ENCODE assay signal across 10 cellular contexts in genomic region chr3:12810963-12811362, GRCh38. TPM values are rescaled to one million over a fixed set of nuclear protein-coding genes. Genes with fewer than 3 reads are reported as not detected.
DNase-seq lines count a peak whose midpoint lies in the region; ATAC-seq and TF ChIP-seq lines count a peak whose summit lies in the region.
"Had no signal": no experiment of that assay in that cellular context is flagged by ENCODE, and none has a peak within 500 bp of the region (broad histone marks: within the 10 kb centered on the region; RNA-seq: fewer than 3 reads in every experiment).

No MANE protein-coding gene starts in this region.

- H3K14ac ChIP-seq in neuronal stem cell (ENCODE audit: low read length) = no peak overlapping the region

- no peak overlapping the region for H3K4me2 ChIP-seq in neuronal stem cell (ENCODE audit: insufficient read depth, low read length, poor library complexity, severe bottlenecking)

- no peaks in the 10 kb centered on the region for H3K79me1 ChIP-seq in neuronal stem cell (ENCODE audit: low read depth, low read length)

- H4K8ac ChIP-seq in neuronal stem cell (ENCODE audit: low read depth, low read length) = no peak overlapping the region

- H3K4ac ChIP-seq in neuronal stem cell (ENCODE audit: low read length) = no peak overlapping the region

- H2BK12ac ChIP-seq in neuronal stem cell (ENCODE audit: low read length) = no peak overlapping the region

- peak overlapping the region in 6 of 7 donors; percentile 70 to 79 (median 75) for H3K4me3 Mint-ChIP-seq in CD8-positive, alpha-beta memory T cell
- H3K4me3 Mint-ChIP-seq in central memory CD8-positive, alpha-beta T cell = peak overlapping the region; percentile 32

- POLR2A ChIA-PET in CD8-positive, alpha-beta memory T cell (lab: Charles Lee) = interaction anchor here (1.7 to 3.2 kb wide), 2 partner anchors 15 to 30 kb away, joined by 10 to 23 read pairs; partner anchors contain the start of genes CAND2 and RPL32

- H2BK5ac ChIP-seq in neuronal stem cell (ENCODE audit: low read length) = no peak overlapping the region

- WGBS in neuronal stem cell (ENCODE audit: extremely low coverage in 2 of 2, insufficient read length in 2 of 2, insufficient replicate concordance in 1 of 2), 2 donors = no CpG with 5 or more reads among the region's 5 CpGs

- no peak overlapping the region for H3K27ac ChIP-seq in CD8-positive, alpha-beta memory T cell (ENCODE audit: low read depth, low read length)
- H3K27ac ChIP-seq in HUES6 (ENCODE audit: low read depth, low read length) = no peak overlapping the region
- H3K27ac ChIP-seq in neuronal stem cell (replicated peaks; ENCODE audit: low read length) = no peak overlapping the region

- peak overlapping the region in 7 of 8 donors; percentile 29 to 86 (median 80) for H3K27ac Mint-ChIP-seq in CD8-positive, alpha-beta memory T cell
- H3K27ac Mint-ChIP-seq in central memory CD8-positive, alpha-beta T cell (ENCODE audit: low read depth) = no peak overlapping the region

- peak overlapping the region; percentile 93 for H2AFZ ChIP-seq in neuronal stem cell (ENCODE audit: low read length)

- no peak for ATAC-seq in central memory CD8-positive, alpha-beta T cell (replicated peaks; ENCODE audit: extremely low read depth, poor library complexity, severe bottlenecking)
- ATAC-seq in GM18505 (IDR thresholded peaks at IDR 0.05; ENCODE audit: unreplicated experiment) = no peak

- DNase-seq in CD8-positive, alpha-beta memory T cell = no peak
- DNase-seq in central memory CD8-positive, alpha-beta T cell (ENCODE audit: low spot score in 2 of 2) = no peak
- no peak for DNase-seq in neuronal stem cell (ENCODE audit: low spot score)
- DNase-seq in NCI-H446 (lab: John Stamatoyannopoulos, UW) = no peak
- DNase-seq in A172 (ENCODE audit: low spot score) = no peak
- DNase-seq: GDM1 had no signal

- no peaks in the 10 kb centered on the region for H3K27me3 Mint-ChIP-seq in CD8-positive, alpha-beta memory T cell
- H3K27me3 Mint-ChIP-seq in central memory CD8-positive, alpha-beta T cell = no peaks in the 10 kb centered on the region

- H2AK5ac ChIP-seq in neuronal stem cell (ENCODE audit: low read depth, low read length) = no peak overlapping the region

- CTCF ChIA-PET in CD8-positive, alpha-beta memory T cell (lab: Charles Lee) = interaction anchor here (0.8 to 8.0 kb wide), 9 partner anchors 8 to 33 kb away, joined by 3 to 75 read pairs (median 19); partner anchors contain the start of genes CAND2 and RPL32

- H3K36me3 Mint-ChIP-seq in CD8-positive, alpha-beta memory T cell = no peaks in the 10 kb centered on the region
- H3K36me3 Mint-ChIP-seq in central memory CD8-positive, alpha-beta T cell (ENCODE audit: insufficient read depth) = no peaks in the 10 kb centered on the region

- no peak overlapping the region for H3K18ac ChIP-seq in neuronal stem cell (ENCODE audit: low read length)

- peak overlapping the region; percentile 16 for H2BK15ac ChIP-seq in neuronal stem cell (ENCODE audit: low read length)

- H3K36me3 ChIP-seq in CD8-positive, alpha-beta memory T cell (ENCODE audit: insufficient read depth, low read length) = no peaks in the 10 kb centered on the region
- H3K36me3 ChIP-seq in HUES6 (ENCODE audit: control insufficient read depth, insufficient read depth, low read length) (peaks cover 29% of the 10 kb centered on the region), neuronal stem cell (replicated peaks in 1 of 2; ENCODE audit: control insufficient read depth in 2 of 2, insufficient read depth in 2 of 2, low read length in 2 of 2) (peaks cover 2 to 15% of the 10 kb centered on the region in 2 donors)

- H3K9me3 Mint-ChIP-seq in CD8-positive, alpha-beta memory T cell = no peaks in the 10 kb centered on the region
- no peaks in the 10 kb centered on the region for H3K9me3 Mint-ChIP-seq in central memory CD8-positive, alpha-beta T cell

- peaks cover 10 to 14% (median 12%) of the 10 kb centered on the region in 3 donors for H3K4me1 Mint-ChIP-seq in CD8-positive, alpha-beta memory T cell
- H3K4me1 Mint-ChIP-seq in central memory CD8-positive, alpha-beta T cell = peaks cover 16% of the 10 kb centered on the region

- H2BK120ac ChIP-seq in neuronal stem cell (ENCODE audit: low read depth, low read length) = no peak overlapping the region

- peaks cover 6% of the 10 kb centered on the region for H3K4me1 ChIP-seq in CD8-positive, alpha-beta memory T cell (ENCODE audit: insufficient read depth, low read length)
- peaks cover 15% of the 10 kb centered on the region for H3K4me1 ChIP-seq in HUES6 (ENCODE audit: control insufficient read depth, insufficient read depth, low read length)
- peaks cover 4 to 6% of the 10 kb centered on the region in 2 donors for H3K4me1 ChIP-seq in neuronal stem cell (ENCODE audit: control insufficient read depth in 2 of 2, insufficient read depth in 1 of 2, low read depth in 1 of 2, low read length in 2 of 2)
- H3K4me1 ChIP-seq: HAP-1 had no signal

- no peaks in the 10 kb centered on the region for H3K27me3 ChIP-seq in CD8-positive, alpha-beta memory T cell (ENCODE audit: insufficient read depth, low read length, poor library complexity, severe bottlenecking)
- H3K27me3 ChIP-seq in HUES6 (ENCODE audit: control insufficient read depth, insufficient read depth, low read length) (no peaks in the 10 kb centered on the region), neuronal stem cell (ENCODE audit: control insufficient read depth in 3 of 3, insufficient read depth in 3 of 3, low read depth in 1 of 3, low read length in 3 of 3) (no peaks in the 10 kb centered on the region)

- no peak overlapping the region for H3K9ac ChIP-seq in HUES6 (ENCODE audit: low read length)
- peak overlapping the region; percentile 65 for H3K9ac ChIP-seq in neuronal stem cell (ENCODE audit: low read depth, low read length, poor library complexity)

- no peak overlapping the region for H3K4me3 ChIP-seq in CD8-positive, alpha-beta memory T cell (ENCODE audit: low read length)
- H3K4me3 ChIP-seq in HUES6 (ENCODE audit: low read depth, low read length) (peak overlapping the region; percentile 51), neuronal stem cell (ENCODE audit: low read length in 2 of 2) (no peak overlapping the region)
- H3K4me3 ChIP-seq: HAP-1, lung had no signal

- TF ChIP-seq POLR2A in GM18505 (IDR thresholded peaks at IDR 0.05; ENCODE audit: borderline replicate concordance, extremely low read depth, insufficient read depth, insufficient read length) = no peak

- H3K23ac ChIP-seq in neuronal stem cell (ENCODE audit: low read depth, low read length, poor library complexity) = no peak overlapping the region

- no peak overlapping the region for H4K91ac ChIP-seq in neuronal stem cell (ENCODE audit: low read depth, low read length, poor library complexity)

- H3K9me3 ChIP-seq in CD8-positive, alpha-beta memory T cell (ENCODE audit: low read length) = no peaks in the 10 kb centered on the region
- H3K9me3 ChIP-seq in HUES6 (ENCODE audit: control insufficient read depth, insufficient read depth, low read depth, low read length) (no peaks in the 10 kb centered on the region), neuronal stem cell (replicated peaks in 1 of 2; ENCODE audit: control insufficient read depth in 2 of 2, insufficient read depth in 1 of 2, low read depth in 1 of 2, low read length in 2 of 2) (no peaks in the 10 kb centered on the region)
- H3K9me3 ChIP-seq: HAP-1 had no signal

RNA-seq across cellular contexts. Expression of gene CAND2, which starts 14.5 kb away (rescaled TPM):
- 1 to 10 TPM; 1.0 to 1.1 TPM for total RNA-seq in CD8-positive, alpha-beta memory T cell
- polyA plus RNA-seq in CD8-positive, alpha-beta memory T cell = 2.1 TPM
- polyA plus RNA-seq in neuronal stem cell (2013, experiment 1 of 2) = 3.1 TPM
- 3.1 TPM for polyA plus RNA-seq in neuronal stem cell (2013, experiment 2 of 2)
- 2.0 and 2.8 TPM in 2 replicates for total RNA-seq in A172 (2014; rRNA removed; shearing (Covaris generic))

RNA-seq across cellular contexts. Expression of gene RPL32, which starts 30.4 kb away (rescaled TPM):
- total RNA-seq in CD8-positive, alpha-beta memory T cell = 1,000 to 10,000 TPM; 2,528 to 2,642 TPM
- 2,743 TPM for polyA plus RNA-seq in CD8-positive, alpha-beta memory T cell
- polyA plus RNA-seq in neuronal stem cell (2013, experiment 1 of 2) = 2,661 TPM
- 2,611 TPM for polyA plus RNA-seq in neuronal stem cell (2013, experiment 2 of 2)
- total RNA-seq in A172 (2014; rRNA removed; shearing (Covaris generic)) = 936 and 1,240 TPM in 2 replicates

RNA-seq across cellular contexts. Expression of gene TMEM40, which starts 51.9 kb away (rescaled TPM):
- not detected for total RNA-seq in CD8-positive, alpha-beta memory T cell
- not detected for polyA plus RNA-seq in CD8-positive, alpha-beta memory T cell
- 0.03 TPM for polyA plus RNA-seq in neuronal stem cell (2013, experiment 1 of 2)
- not detected for polyA plus RNA-seq in neuronal stem cell (2013, experiment 2 of 2)
- 2.9 TPM in 1 of 2 replicates, not detected in the other for total RNA-seq in A172 (2014; rRNA removed; shearing (Covaris generic))
